ENCODE assay signal across 27 cellular contexts in genomic region chr7:129955993-129956543, GRCh38. TPM values are rescaled to one million over a fixed set of nuclear protein-coding genes. Genes with fewer than 3 reads are reported as not detected.
A peak's percentile ranks its signal among the peaks of the same experiment; 100 is the strongest.
DNase-seq lines count a peak whose midpoint lies in the region; ATAC-seq, FAIRE-seq and TF ChIP-seq lines count a peak whose summit lies in the region.
"Had no signal": no experiment of that assay in that cellular context is flagged by ENCODE, and none has a peak within 500 bp of the region (broad histone marks: within the 10 kb centered on the region; RNA-seq: fewer than 3 reads in every experiment).

No MANE protein-coding gene starts in this region.

- no peak for DNase-seq in A549 (ENCODE audit: low read depth in 1 of 2, low spot score in 1 of 2)
- no peak for DNase-seq in HCT116 (ENCODE audit: low read depth, low spot score)
- DNase-seq in neural crest cell (ENCODE audit: low read depth, low spot score), result no peak
- no peak for DNase-seq in glomerular visceral epithelial cell (ENCODE audit: extremely low spot score)
- no peak for DNase-seq in GM10266 (ENCODE audit: extremely low spot score)
- no peak for DNase-seq in NK-92 treated with Interleukin-12 subunit alpha and Interleukin-12 subunit beta, amount 100 ng/mL, for 24 hours (lab: John Stamatoyannopoulos, UW)
- DNase-seq: activated CD4-positive, alpha-beta T cell treated with anti-CD3 and anti-CD28 coated beads for 4 hours; activated CD8-positive, alpha-beta memory T cell treated with anti-CD3 and anti-CD28 coated beads for 24 hours; activated naive CD8-positive, alpha-beta T cell treated with anti-CD3 and anti-CD28 coated beads, Interleukin-2, amount 50 U/mL, for 24 hours; activated T-cell treated with anti-CD3 and anti-CD28 coated beads, Interleukin-2, amount 50 U/mL, for 1 hour; CD8-positive, alpha-beta memory T cell; DMS153; dorsolateral prefrontal cortex; foreskin melanocyte; Karpas-422; NCI-H1436 treated with DMSO at 0.1 percent for 48 hours; NCI-H2107; NCI-H748 treated with DMSO at 0.1 percent for 48 hours had no signal

- H3K4me3 Mint-ChIP-seq in neural crest cell, result peak overlapping the region; percentile 39
- H3K4me3 Mint-ChIP-seq: activated naive CD8-positive, alpha-beta T cell treated with anti-CD3 and anti-CD28 coated beads, Interleukin-2, amount 50 U/mL, for 24 hours; B cell had no signal

- H3K27me3 ChIP-seq in HCT116 (ENCODE audit: insufficient read depth, low read length) (no peaks in the 10 kb centered on the region), esophagus (ENCODE audit: control insufficient read depth in 1 of 2, insufficient read depth in 2 of 2, low read length in 2 of 2) (no peaks in the 10 kb centered on the region)
- H3K27me3 ChIP-seq: dorsolateral prefrontal cortex, neutrophil, vagina had no signal

- POLR2A ChIA-PET in A549 (lab: Yijun Ruan, JAX), result no interaction called here
- POLR2A ChIA-PET in HCT116 (lab: Charles Lee), result no interaction called here

- H3K4me1 Mint-ChIP-seq in neural crest cell, result peaks cover 20% of the 10 kb centered on the region

- H3K9me2 ChIP-seq in HCT116 (ENCODE audit: insufficient read depth), result no peaks in the 10 kb centered on the region

- no peak for FAIRE-seq in A549 (lab: Jason Lieb, UNC)
- FAIRE-seq: A204.1, GM19239 had no signal

- TSS peak; percentile 53 for BruUV-seq in HCT116 (replicated peaks; lab: Mats Ljungman, UMichigan)

- WGBS in A549 (ENCODE audit: missing lambda C conversion rate), result 88% methylated on average over 8 of the region's 8 CpGs
- WGBS in esophagus, 2 donors, result 90 to 91% methylated on average over 8 of the region's 8 CpGs

- peaks cover 17% of the 10 kb centered on the region for H3K79me2 ChIP-seq in HCT116 (ENCODE audit: insufficient read depth, low read length)

- TF ChIP-seq POLR2A in A549 (IDR thresholded peaks at IDR 0.05; ENCODE audit: low read length) (no peak), HCT116 (IDR thresholded peaks at IDR 0.05; ENCODE audit: borderline replicate concordance, extremely low read depth, insufficient read depth, insufficient read length) (no peak)

- H3K36me3 ChIP-seq in HCT116 (ENCODE audit: control insufficient read depth in 1 of 2, insufficient read depth in 2 of 2, low read length in 2 of 2) (no peaks in the 10 kb centered on the region), esophagus (ENCODE audit: control insufficient read depth in 2 of 2, insufficient read depth in 2 of 2, low read length in 1 of 2) (no peaks in the 10 kb centered on the region)
- H3K36me3 ChIP-seq: neutrophil, thoracic aorta, vagina had no signal

- no peak overlapping the region for H3K9ac ChIP-seq in HCT116 (ENCODE audit: low read length)

- TF ChIP-seq CTCF in A549 (IDR thresholded peaks at IDR 0.05) (no peak), HCT116 (IDR thresholded peaks at IDR 0.05 in 2 of 3, conservative IDR thresholded peaks at IDR 0.05 in 1 of 3; ENCODE audit: borderline replicate concordance in 1 of 3, insufficient read depth in 1 of 3, low read depth in 2 of 3, low read length in 2 of 3) (no peak), neural crest cell (conservative IDR thresholded peaks at IDR 0.05) (no peak), GM10266 (IDR thresholded peaks at IDR 0.05; ENCODE audit: control insufficient read depth, insufficient read depth, low read depth, missing control alignments) (no peak)

- peak overlapping the region; percentile 80 for H2AFZ ChIP-seq in HCT116 (ENCODE audit: low read depth, low read length, poor library complexity, severe bottlenecking)

- no peaks in the 10 kb centered on the region for H3K9me3 Mint-ChIP-seq in neural crest cell
- H3K9me3 Mint-ChIP-seq: activated naive CD8-positive, alpha-beta T cell treated with anti-CD3 and anti-CD28 coated beads, Interleukin-2, amount 50 U/mL, for 24 hours; CD8-positive, alpha-beta memory T cell had no signal

- H3K27me3 Mint-ChIP-seq in neural crest cell (ENCODE audit: low read depth), result no peaks in the 10 kb centered on the region
- H3K27me3 Mint-ChIP-seq: activated naive CD8-positive, alpha-beta T cell treated with anti-CD3 and anti-CD28 coated beads, Interleukin-2, amount 50 U/mL, for 24 hours; B cell had no signal

- peaks cover 37% of the 10 kb centered on the region for H3K4me1 ChIP-seq in A549
- peaks cover 29 to 50% of the 10 kb centered on the region in 2 experiments for H3K4me1 ChIP-seq in HCT116 (ENCODE audit: control insufficient read depth in 1 of 2, insufficient read depth in 2 of 2, low read length in 2 of 2)
- peaks cover 0 to 2% of the 10 kb centered on the region in 2 donors for H3K4me1 ChIP-seq in esophagus (ENCODE audit: control insufficient read depth in 2 of 2, insufficient read depth in 2 of 2, low read length in 1 of 2)

- H3K4me3 ChIP-seq in A549 (no peak overlapping the region), HCT116 (replicated peaks in 1 of 2; ENCODE audit: low read depth in 1 of 2, low read length in 2 of 2) (no peak overlapping the region), esophagus (ENCODE audit: low read depth in 1 of 2, low read length in 2 of 2) (no peak overlapping the region)
- H3K4me3 ChIP-seq: dorsolateral prefrontal cortex, thoracic aorta, vagina had no signal

- TF ChIP-seq RAD21 in A549 (conservative IDR thresholded peaks at IDR 0.05 in 1 of 2, IDR thresholded peaks at IDR 0.05 in 1 of 2), result no peak
- TF ChIP-seq RAD21 in HCT116 (IDR thresholded peaks at IDR 0.05; ENCODE audit: low read depth), result no peak

- CTCF ChIA-PET in A549 (lab: Yijun Ruan, JAX) (no interaction called here), HCT116 (lab: Charles Lee) (interaction anchor here (0.7 kb wide), 1 partner anchor 131 kb away, joined by 3 read pairs; no protein-coding TSS in a partner anchor)

- H4K20me1 ChIP-seq in HCT116 (ENCODE audit: insufficient read depth), result no peaks in the 10 kb centered on the region

- no peak for TF ChIP-seq EP300 in A549 (IDR thresholded peaks at IDR 0.05)

- intact Hi-C loops in HCT116 (cut with micrococcal nuclease), result no loop called here

- H3K27ac ChIP-seq in A549 (peak overlapping the region; percentile 41 to 47; a peak in 5 of 6 replicates), HCT116 (ENCODE audit: low read depth, low read length) (peak overlapping the region; percentile 21; the same call in 1 of the 2 replicates), esophagus (ENCODE audit: low read depth in 2 of 2, low read length in 1 of 2) (peak overlapping the region; percentile 67 to 80)
- H3K27ac ChIP-seq: dorsolateral prefrontal cortex, neutrophil, thoracic aorta, vagina had no signal

- RAD21 ChIA-PET in HCT116 (lab: Charles Lee; ENCODE audit: low non-redundant PET in 1 of 2, low total read pairs in 2 of 2, uncharacterized antibody in 2 of 2, unreplicated experiment in 2 of 2), result no interaction called here

- H3K4me2 ChIP-seq in A549, result peak overlapping the region; percentile 12; the same call in 1 of the 3 replicates
- peak overlapping the region; percentile 40 for H3K4me2 ChIP-seq in HCT116 (ENCODE audit: low read length)

- ATAC-seq in A549 (no peak), HCT116 (no peak), GM21423 (IDR thresholded peaks at IDR 0.05; ENCODE audit: unreplicated experiment) (no peak)
- ATAC-seq: activated naive CD8-positive, alpha-beta T cell treated with anti-CD3 and anti-CD28 coated beads, Interleukin-2, amount 50 U/mL, for 24 hours; stimulated activated naive CD8-positive, alpha-beta T cell treated with anti-CD3 and anti-CD28 coated beads, Interleukin-15, Interleukin-2, amounts not matched to agents 100 U/mL and 50 U/mL, for 24 hours had no signal

- H3K27ac Mint-ChIP-seq in neural crest cell (ENCODE audit: unreplicated experiment), result no peak overlapping the region
- H3K27ac Mint-ChIP-seq: activated naive CD8-positive, alpha-beta T cell treated with anti-CD3 and anti-CD28 coated beads, Interleukin-2, amount 50 U/mL, for 24 hours; B cell had no signal

- H3K9me3 ChIP-seq in A549 (no peaks in the 10 kb centered on the region), HCT116 (ENCODE audit: control insufficient read depth in 1 of 2, insufficient read depth in 1 of 2, low read depth in 1 of 2, low read length in 2 of 2) (no peaks in the 10 kb centered on the region), esophagus (ENCODE audit: control insufficient read depth in 2 of 2, insufficient read depth in 1 of 2, low read depth in 1 of 2, low read length in 1 of 2) (no peaks in the 10 kb centered on the region)
- H3K9me3 ChIP-seq: neutrophil, thoracic aorta, vagina had no signal

- no peaks in the 10 kb centered on the region for H3K36me3 Mint-ChIP-seq in neural crest cell (ENCODE audit: low read depth)

TF ChIP-seq in A549, 52 proteins besides CTCF, POLR2A, EP300 and RAD21:
- TF ChIP-seq MAFK (IDR thresholded peaks at IDR 0.05; ENCODE audit: partially characterized antibody) (peak; percentile 84), HOXB5 (CRISPR knock-in tag; IDR thresholded peaks at IDR 0.05) (no peak)

TF ChIP-seq in HCT116, 20 proteins besides CTCF, POLR2A, EP300 and RAD21 (continues in another document):
- no peak for TF ChIP-seq TCF7L2 (IDR thresholded peaks at IDR 0.05; ENCODE audit: borderline replicate concordance, extremely low read depth, insufficient read depth, insufficient read length)
- TF ChIP-seq MAX (IDR thresholded peaks at IDR 0.05), result no peak
- TF ChIP-seq SIN3A (IDR thresholded peaks at IDR 0.05; ENCODE audit: low read depth), result no peak
- TF ChIP-seq FOSL1 (IDR thresholded peaks at IDR 0.05; ENCODE audit: low read depth), result no peak
- no peak for TF ChIP-seq EGR1 (IDR thresholded peaks at IDR 0.05; ENCODE audit: low read depth)
- no peak for TF ChIP-seq YY1 (IDR thresholded peaks at IDR 0.05; ENCODE audit: extremely low read depth, insufficient replicate concordance, low read depth, low read length)
- no peak for TF ChIP-seq ZNF274 (IDR thresholded peaks at IDR 0.05; ENCODE audit: low read depth, low read length)

RNA-seq across cellular contexts. Expression of gene UBE2H, which starts 3.3 kb away (rescaled TPM):
- 99.2 and 119 TPM in 2 replicates for polyA plus RNA-seq in A549 (2011; rRNA removed)
- 20.6 and 26.7 TPM in 2 replicates for polyA plus RNA-seq in A549 (2012; cell fraction: cytosol; rRNA removed)
- polyA plus RNA-seq in A549 (2012; cell fraction: nucleus; rRNA removed), result 20.0 and 30.7 TPM in 2 replicates
- polyA plus RNA-seq in A549 (2017; fragmentation: RNase III; extraction: RNeasy Plus Mini Kit Qiagen cat#74134 plus additional on column Dnase treatment), result 61.4 to 73.5 TPM (median 69.9 TPM) in 3 replicates
- 47.4 and 49.8 TPM in 2 replicates for polyA minus RNA-seq in A549 (2011; rRNA and poly(A)+ RNA removed)
- total RNA-seq in HCT116 (2021; ENCODE audit: unreplicated experiment), result 117 TPM
- polyA plus RNA-seq in HCT116 (2012), result 52.7 and 54.2 TPM in 2 replicates
- polyA plus RNA-seq in esophagus, result 10 to 100 TPM; 31.1 to 51.1 TPM
- total RNA-seq in neural crest cell, result 43.4 and 49.5 TPM in 2 replicates

Comparison
In these comparisons a context has a peak if more than half of its experiments do, and no peak if none do; other contexts are left out.
1. H3K27ac ChIP-seq: peak in every context shown above with its lines; median percentile 74 in esophagus; 44 in A549; 21 in HCT116.